In the genomic region with DNA sequence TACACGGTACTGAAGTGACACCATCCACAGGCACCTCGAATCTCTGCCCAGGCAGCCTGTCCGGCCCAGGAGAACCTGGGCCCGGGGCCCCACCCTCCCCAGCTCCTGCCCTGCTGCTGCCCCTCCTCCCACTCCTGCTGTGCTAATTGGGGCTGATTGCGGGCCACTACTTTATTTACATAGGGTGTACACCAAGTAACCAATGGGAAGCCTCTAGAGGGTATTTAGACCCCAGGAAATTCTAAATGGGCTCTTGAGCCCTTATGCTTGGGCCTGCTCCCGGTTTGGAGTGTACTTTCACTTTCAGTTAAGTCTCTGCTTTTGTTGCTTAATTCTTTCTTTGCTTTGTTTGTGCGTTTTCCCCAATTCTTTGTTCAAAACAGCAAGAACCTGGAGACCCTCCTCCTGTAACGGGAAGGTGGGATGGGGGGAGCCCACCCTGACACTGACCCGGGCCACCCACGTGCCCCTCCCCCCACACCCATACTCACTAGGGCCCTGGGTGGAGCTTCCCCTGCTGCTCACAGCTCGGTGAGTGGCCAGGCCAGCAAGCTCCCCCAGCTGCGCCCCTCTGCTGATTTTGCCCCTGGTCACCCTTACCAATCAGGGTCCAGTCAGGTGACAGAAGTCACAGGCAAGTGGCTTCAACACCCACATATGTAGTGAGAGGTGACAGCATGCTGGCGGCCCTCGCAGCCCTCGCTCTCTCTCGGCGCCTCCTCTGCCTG, we compare ENCODE assay signal across 8 cellular contexts. TPM values are rescaled to one million over a fixed set of nuclear protein-coding genes. Genes with fewer than 3 reads are reported as not detected.
DNase-seq lines count a peak whose midpoint lies in the region; ATAC-seq and TF ChIP-seq lines count a peak whose summit lies in the region.

No MANE protein-coding gene starts in this region.

- TF ChIP-seq CTCF in AG04449 (IDR thresholded peaks at IDR 0.05; ENCODE audit: insufficient read depth, low read length, missing control alignments) (no peak), HFFc6 (IDR thresholded peaks at IDR 0.05) (no peak), VCaP (conservative IDR thresholded peaks at IDR 0.05) (no peak), transverse colon (IDR thresholded peaks at IDR 0.05) (no peak)

- CTCF ChIA-PET in AG04449 (lab: Yijun Ruan, JAX): no interaction called here
- CTCF ChIA-PET in activated naive CD4-positive, alpha-beta T cell treated with anti-CD3 and anti-CD28 coated beads for 36 hours (lab: Charles Lee): interaction anchor here (0.6 kb wide), 2 partner anchors 33 to 586 kb away, joined by 3 read pairs; no protein-coding TSS in a partner anchor

- H3K27me3 Mint-ChIP-seq in HFFc6 (ENCODE audit: insufficient read depth): peaks cover 2% of the 10 kb centered on the region; the same call in 1 of the 2 replicates
- no peaks in the 10 kb centered on the region for H3K27me3 Mint-ChIP-seq in activated naive CD4-positive, alpha-beta T cell treated with anti-CD3 and anti-CD28 coated beads for 36 hours (ENCODE audit: low read depth)

- H3K4me1 Mint-ChIP-seq in HFFc6 (ENCODE audit: low read depth): peaks cover 9% of the 10 kb centered on the region
- H3K4me1 Mint-ChIP-seq in activated naive CD4-positive, alpha-beta T cell treated with anti-CD3 and anti-CD28 coated beads for 36 hours (ENCODE audit: low read depth): peaks cover 22% of the 10 kb centered on the region

- no peak for DNase-seq in AG04449 (ENCODE audit: low read depth, low spot score)
- DNase-seq in HFFc6: no peak
- peak in 1 of 3 donors; percentile 50 for DNase-seq in right cardiac atrium
- DNase-seq in transverse colon: no peak
- DNase-seq in activated naive CD4-positive, alpha-beta T cell treated with anti-CD3 and anti-CD28 coated beads for 36 hours: no peak

- H3K4me1 ChIP-seq in right cardiac atrium (ENCODE audit: control insufficient read depth, insufficient read depth, low read length) (no peaks in the 10 kb centered on the region), transverse colon (peaks cover 0 to 5% (median 0%) of the 10 kb centered on the region in 4 donors)

- TF ChIP-seq POLR2A in transverse colon (IDR thresholded peaks at IDR 0.05): no peak

- H3K9me3 ChIP-seq in right cardiac atrium (ENCODE audit: control insufficient read depth, low read length) (no peaks in the 10 kb centered on the region), transverse colon (no peaks in the 10 kb centered on the region)

- ATAC-seq in right cardiac atrium: peak; percentile 49 to 67
- no peak for ATAC-seq in GM21423 (IDR thresholded peaks at IDR 0.05; ENCODE audit: unreplicated experiment)
- no peak for ATAC-seq in HG03280 (IDR thresholded peaks at IDR 0.05; ENCODE audit: unreplicated experiment)

- H3K36me3 Mint-ChIP-seq in HFFc6 (ENCODE audit: low read depth): no peaks in the 10 kb centered on the region
- no peaks in the 10 kb centered on the region for H3K36me3 Mint-ChIP-seq in activated naive CD4-positive, alpha-beta T cell treated with anti-CD3 and anti-CD28 coated beads for 36 hours (ENCODE audit: low read depth)

- peak overlapping the region; percentile 87 for H3K4me3 Mint-ChIP-seq in HFFc6
- no peak overlapping the region for H3K4me3 Mint-ChIP-seq in activated naive CD4-positive, alpha-beta T cell treated with anti-CD3 and anti-CD28 coated beads for 36 hours

- H3K27me3 ChIP-seq in right cardiac atrium (ENCODE audit: control insufficient read depth, insufficient read depth): no peaks in the 10 kb centered on the region
- no peaks in the 10 kb centered on the region for H3K27me3 ChIP-seq in transverse colon

- TF ChIP-seq EP300 in transverse colon (IDR thresholded peaks at IDR 0.05; ENCODE audit: low read depth): no peak

- H3K4me3 ChIP-seq in AG04449 (ENCODE audit: low read depth, low read length): peak overlapping the region; percentile 36
- H3K4me3 ChIP-seq in right cardiac atrium (ENCODE audit: low read length): peak overlapping the region; percentile 16
- peak overlapping the region in 3 of 4 donors; percentile 14 to 43 (median 15) for H3K4me3 ChIP-seq in transverse colon

- in situ Hi-C loops in transverse colon (cut with MboI; ENCODE audit: low pct_ligation_motif_present in 1 of 4, low pct_unique_long_range_greater_than_20kb in 1 of 4, low sequenced_read_pairs in 3 of 4): no loop called here

- intact Hi-C loops in right cardiac atrium (cut with DNase I): loop anchor here in 1 of 4 donors (10.0 kb wide), 1 partner anchor 113 kb away; no protein-coding TSS in a partner anchor
- intact Hi-C loops in transverse colon (cut with DNase I; ENCODE audit: low total_unique reads): no loop called here
- intact Hi-C loops in activated naive CD4-positive, alpha-beta T cell treated with anti-CD3 and anti-CD28 coated beads for 36 hours (cut with micrococcal nuclease): no loop called here

- WGBS in right cardiac atrium: 66% methylated on average over 17 of the region's 17 CpGs
- WGBS in transverse colon (ENCODE audit: low coverage in 1 of 2), 2 donors: 20 to 72% methylated on average over 1 to 15 of the region's 17 CpGs

- H3K36me3 ChIP-seq in transverse colon: no peaks in the 10 kb centered on the region

- POLR2A ChIA-PET in AG04449 (lab: Yijun Ruan, JAX): no interaction called here

- H3K27ac ChIP-seq in VCaP (peak overlapping the region; percentile 71), right cardiac atrium (ENCODE audit: low read length) (no peak overlapping the region), transverse colon (peak overlapping the region in 3 of 4 donors; percentile 3 to 50 (median 23))

- no peaks in the 10 kb centered on the region for H3K9me3 Mint-ChIP-seq in HFFc6
- peaks cover 2% of the 10 kb centered on the region for H3K9me3 Mint-ChIP-seq in activated naive CD4-positive, alpha-beta T cell treated with anti-CD3 and anti-CD28 coated beads for 36 hours

- peak overlapping the region; percentile 91 for H3K27ac Mint-ChIP-seq in HFFc6
- H3K27ac Mint-ChIP-seq in activated naive CD4-positive, alpha-beta T cell treated with anti-CD3 and anti-CD28 coated beads for 36 hours: no peak overlapping the region

RNA-seq across cellular contexts. Expression of a gene that starts 9.4 kb away (rescaled TPM):
- under 1 TPM in 1 of 6 experiments, not detected in 5; 0.10 TPM for total RNA-seq in HFFc6 (2021; fragmentation: NEBNext Ultra II Directional; extraction: Animal tissue kit (Norgen Biotek cat#: 25700))
- total RNA-seq in right cardiac atrium: under 1 TPM; 0.37 to 0.72 (median 0.55) TPM
- polyA plus RNA-seq in right cardiac atrium: 0.68 TPM
- total RNA-seq in transverse colon: 10 to 100 TPM in 1 of 4 donors, 1 to 10 TPM in 1, under 1 TPM in 1, not detected in 1; 0.82 to 14.3 (median 1.3) TPM
- total RNA-seq in activated naive CD4-positive, alpha-beta T cell treated with anti-CD3 and anti-CD28 coated beads for 36 hours: under 1 TPM; 0.49 to 0.50 TPM

RNA-seq across cellular contexts. Expression of a gene that starts 10.0 kb away (rescaled TPM):
- 10 to 100 TPM in 3 of 6 experiments, 1 to 10 TPM in 3; 8.6 to 12.0 (median 9.7) TPM for total RNA-seq in HFFc6 (2021; fragmentation: NEBNext Ultra II Directional; extraction: Animal tissue kit (Norgen Biotek cat#: 25700))
- total RNA-seq in right cardiac atrium: 10 to 100 TPM; 30.2 to 47.3 (median 41.3) TPM
- 25.1 TPM for polyA plus RNA-seq in right cardiac atrium
- total RNA-seq in transverse colon: 10 to 100 TPM in 3 of 4 donors, 1 to 10 TPM in 1; 4.6 to 33.0 (median 18.0) TPM
- 10 to 100 TPM; 13.1 to 13.6 TPM for total RNA-seq in activated naive CD4-positive, alpha-beta T cell treated with anti-CD3 and anti-CD28 coated beads for 36 hours

Comparison
In these comparisons a context has a peak if more than half of its experiments do, and no peak if none do; other contexts are left out.
1. ATAC-seq: peak in right cardiac atrium (2 of 2); none in GM21423 (single experiment) and HG03280 (single experiment).
2. Peak in every context shown above with its lines, with median percentiles within 50 percentile points of each other: H3K4me3 ChIP-seq.